19 cellular contexts compared by ENCODE assay signal in genomic region chr6:119565893-119566292, GRCh38.
DNase-seq lines count a peak whose midpoint lies in the region; ATAC-seq, FAIRE-seq and TF ChIP-seq lines count a peak whose summit lies in the region.
"Had no signal": no experiment of that assay in that cellular context is flagged by ENCODE, and none has a peak within 500 bp of the region (broad histone marks: within the 10 kb centered on the region; RNA-seq: fewer than 3 reads in every experiment).

No MANE protein-coding gene starts in this region.

- H3K27me3 ChIP-seq in K562 (ENCODE audit: control insufficient read depth in 2 of 2, insufficient read depth in 2 of 2, low read length in 2 of 2) (no peaks in the 10 kb centered on the region), foreskin keratinocyte (no peaks in the 10 kb centered on the region), trophoblast cell (ENCODE audit: insufficient read depth, low read length) (no peaks in the 10 kb centered on the region)

- H3K9me3 ChIP-seq in K562 (replicated peaks; ENCODE audit: control insufficient read depth, insufficient read depth, low read depth, low read length) (no peaks in the 10 kb centered on the region), trophoblast cell (ENCODE audit: insufficient read depth, low read depth, low read length) (no peaks in the 10 kb centered on the region), mucosa of descending colon (no peaks in the 10 kb centered on the region)
- H3K9me3 ChIP-seq: HAP-1 had no signal

- H2BK5ac ChIP-seq in trophoblast cell (ENCODE audit: low read depth, low read length, poor library complexity) = no peak overlapping the region

- no peak for TF ChIP-seq POLR2A in K562 (conservative IDR thresholded peaks at IDR 0.05)

- H3K4me3 ChIP-seq in K562 (no peak overlapping the region), epithelial cell of esophagus (ENCODE audit: low read length) (no peak overlapping the region), trophoblast cell (ENCODE audit: low read depth, low read length) (no peak overlapping the region), mucosa of descending colon (no peak overlapping the region)
- H3K4me3 ChIP-seq: HAP-1 had no signal

- ATAC-seq in K562 = no peak
- peak; percentile 60 for ATAC-seq in foreskin keratinocyte
- no peak for ATAC-seq in mucosa of descending colon

- DNase-seq in K562 (ENCODE audit: extremely low read depth in 1 of 4, low spot score in 3 of 4) = no peak
- DNase-seq in epithelial cell of esophagus (ENCODE audit: low read depth) = peak; percentile 62
- peak; percentile 63 to 76 for DNase-seq in foreskin keratinocyte
- no peak for DNase-seq in trophoblast cell
- no peak for DNase-seq in islet precursor cell
- DNase-seq in inferior parietal cortex (ENCODE audit: extremely low spot score) = no peak
- no peak for DNase-seq in hypothalamus (lab: John Stamatoyannopoulos, UW)
- no peak for DNase-seq in mucosa of descending colon
- DNase-seq: C1 segment of cervical spinal cord; Calu3; CD4-positive, alpha-beta memory T cell; COR-L47; DND-41; GOT3; HFFc6 had no signal

- POLR2A ChIA-PET in K562 (lab: Yijun Ruan, JAX) = interaction anchor here (0.7 kb wide), 1 partner anchor 433 kb away, joined by 3 read pairs; no protein-coding TSS in a partner anchor

- H3K18ac ChIP-seq in trophoblast cell (ENCODE audit: low read length) = no peak overlapping the region

- H3K4me1 ChIP-seq in K562 (replicated peaks in 1 of 2; ENCODE audit: control insufficient read depth in 2 of 2, insufficient read depth in 2 of 2, low read length in 2 of 2) (peaks cover 0 to 3% of the 10 kb centered on the region in 2 experiments; a peak in 2 of 5 replicates), foreskin keratinocyte (no peaks in the 10 kb centered on the region), trophoblast cell (ENCODE audit: control insufficient read depth in 1 of 2, insufficient read depth in 2 of 2, low read length in 2 of 2) (no peaks in the 10 kb centered on the region), mucosa of descending colon (ENCODE audit: low read depth) (no peaks in the 10 kb centered on the region)

- H2BK120ac ChIP-seq in trophoblast cell (ENCODE audit: insufficient read depth, low read length, poor library complexity) = no peak overlapping the region

- TF ChIP-seq CTCF in K562 (IDR thresholded peaks at IDR 0.05 in 2 of 3, conservative IDR thresholded peaks at IDR 0.05 in 1 of 3; ENCODE audit: insufficient read depth in 2 of 3, low read depth in 1 of 3, low read length in 3 of 3) (no peak), epithelial cell of esophagus (IDR thresholded peaks at IDR 0.05; ENCODE audit: insufficient read depth, low read depth, low read length, missing control alignments) (no peak), foreskin keratinocyte (conservative IDR thresholded peaks at IDR 0.05) (no peak), mucosa of descending colon (IDR thresholded peaks at IDR 0.05) (no peak)

- BruUV-seq in K562 (replicated peaks; lab: Mats Ljungman, UMichigan) = no TSS peak

- H3K4me2 ChIP-seq in K562 (ENCODE audit: insufficient read depth, low read length) = no peak overlapping the region
- no peak overlapping the region for H3K4me2 ChIP-seq in trophoblast cell (ENCODE audit: low read length)

- H3K27ac ChIP-seq in K562 (ENCODE audit: extremely low read depth, low read depth, low read length) (no peak overlapping the region), foreskin keratinocyte (no peak overlapping the region), trophoblast cell (ENCODE audit: low read depth, low read length) (no peak overlapping the region)

- no peak overlapping the region for H4K12ac ChIP-seq in trophoblast cell (ENCODE audit: low read depth, low read length)

- H3K36me3 ChIP-seq in K562 (ENCODE audit: control insufficient read depth, insufficient read depth, low read length) (no peaks in the 10 kb centered on the region), trophoblast cell (ENCODE audit: control insufficient read depth in 1 of 2, insufficient read depth in 2 of 2, low read length in 2 of 2) (no peaks in the 10 kb centered on the region), mucosa of descending colon (ENCODE audit: low read depth) (no peaks in the 10 kb centered on the region)
- H3K36me3 ChIP-seq: HAP-1 had no signal

- no peaks in the 10 kb centered on the region for H3K9me1 ChIP-seq in K562 (ENCODE audit: control insufficient read depth, insufficient read depth, low read length)

- no peak overlapping the region for H3K4ac ChIP-seq in trophoblast cell (ENCODE audit: low read depth, low read length)

- CTCF ChIA-PET in K562 (lab: Yijun Ruan, JAX; ENCODE audit: low intra/inter-chr PET ratio) = no interaction called here

- TF ChIP-seq EP300 in K562 (IDR thresholded peaks at IDR 0.05; ENCODE audit: low read length) = no peak

- TF ChIP-seq RAD21 in K562 (CRISPR knock-in tag; conservative IDR thresholded peaks at IDR 0.05 in 1 of 2, IDR thresholded peaks at IDR 0.05 in 1 of 2) = no peak

- no peaks in the 10 kb centered on the region for H4K20me1 ChIP-seq in K562 (replicated peaks; ENCODE audit: control insufficient read depth, insufficient read depth, low read length)

- 31% methylated on average over 3 of the region's 3 CpGs for WGBS in K562 (ENCODE audit: insufficient coverage, low coverage, missing lambda C conversion rate)
- WGBS in trophoblast cell (ENCODE audit: extremely low coverage, insufficient coverage, insufficient read length) = no CpG with 5 or more reads among the region's 3 CpGs

- no peak overlapping the region for H3K9ac ChIP-seq in K562 (ENCODE audit: insufficient read depth in 1 of 2, low read depth in 2 of 2, low read length in 2 of 2)
- no peak overlapping the region for H3K9ac ChIP-seq in trophoblast cell (ENCODE audit: low read length)

- H3K23ac ChIP-seq in trophoblast cell (ENCODE audit: low read length) = no peak overlapping the region

- no peak overlapping the region for H4K91ac ChIP-seq in trophoblast cell (ENCODE audit: low read depth, low read length)

- no peak overlapping the region for H2AK5ac ChIP-seq in trophoblast cell (ENCODE audit: low read length)

- H2AFZ ChIP-seq in K562 (ENCODE audit: low read depth, low read length) (peak overlapping the region; percentile 95), trophoblast cell (ENCODE audit: insufficient read depth, low read length, poor library complexity) (no peak overlapping the region)

- H3K79me1 ChIP-seq in trophoblast cell (ENCODE audit: low read length) = no peaks in the 10 kb centered on the region

- intact Hi-C loops in K562 (cut with micrococcal nuclease) = loop anchor here (10.0 kb wide), 1 partner anchor 159 kb away; no protein-coding TSS in a partner anchor
- intact Hi-C loops in mucosa of descending colon (cut with DNase I, micrococcal nuclease) = no loop called here

- in situ Hi-C loops in K562 (cut with MboI) = no loop called here

- H2BK12ac ChIP-seq in trophoblast cell (ENCODE audit: low read length) = peak overlapping the region; percentile 66

- H3K79me2 ChIP-seq in K562 (ENCODE audit: control insufficient read depth, insufficient read depth, low read length) (no peaks in the 10 kb centered on the region), trophoblast cell (ENCODE audit: control insufficient read depth, insufficient read depth, low read length, poor library complexity) (no peaks in the 10 kb centered on the region)

- no peak for FAIRE-seq in K562 (lab: Jason Lieb, UNC)
- FAIRE-seq: G401.6, GM12892, H54 had no signal

- H4K8ac ChIP-seq in trophoblast cell (ENCODE audit: low read depth, low read length) = no peak overlapping the region

- H3K14ac ChIP-seq in trophoblast cell (ENCODE audit: low read length) = no peak overlapping the region

TF ChIP-seq in K562, 482 proteins besides CTCF, POLR2A, EP300 and RAD21:
- TF ChIP-seq ZFP36 (IDR thresholded peaks at IDR 0.05; ENCODE audit: low read depth, low read length, partially characterized antibody) (no peak), ZC3H11A (IDR thresholded peaks at IDR 0.05; ENCODE audit: low read depth, low read length) (no peak), ZHX1 (conservative IDR thresholded peaks at IDR 0.05; ENCODE audit: low read length) (no peak), ZBTB7A (IDR thresholded peaks at IDR 0.05; ENCODE audit: borderline replicate concordance, control insufficient read depth, low read depth, low read length) (no peak), BHLHE40 (IDR thresholded peaks at IDR 0.05; ENCODE audit: low read length) (no peak), ZBTB17 (CRISPR knock-in tag; IDR thresholded peaks at IDR 0.05) (no peak), ESRRB (CRISPR knock-in tag; IDR thresholded peaks at IDR 0.05; ENCODE audit: borderline replicate concordance) (no peak)
TF ChIP-seq in K562: peak in this region for 0.

Comparison
In these comparisons a context has a peak if more than half of its experiments do, and no peak if none do; other contexts are left out.
1. DNase-seq: peak in epithelial cell of esophagus (single experiment) and foreskin keratinocyte (2 of 2); none in K562 (0 of 4), trophoblast cell (0 of 2), islet precursor cell (single experiment), inferior parietal cortex (single experiment), hypothalamus (0 of 51) and mucosa of descending colon (0 of 3).